4 cellular contexts compared by ENCODE assay signal in genomic region chr12:121633833-121634196, GRCh38. TPM values are rescaled to one million over a fixed set of nuclear protein-coding genes. Genes with fewer than 3 reads are reported as not detected.
"Had no signal": no experiment of that assay in that cellular context is flagged by ENCODE, and none has a peak within 500 bp of the region (broad histone marks: within the 10 kb centered on the region; RNA-seq: fewer than 3 reads in every experiment).

No MANE protein-coding gene starts in this region.

RNA-seq across cellular contexts. Expression of gene MORN3, which starts 35.6 kb away (rescaled TPM):
- total RNA-seq: Peyer's patch, RPMI7951, SJSA1, SK-MEL-5 had no signal
